Comparison of ENCODE assay signal across 18 cellular contexts in the genomic region with DNA sequence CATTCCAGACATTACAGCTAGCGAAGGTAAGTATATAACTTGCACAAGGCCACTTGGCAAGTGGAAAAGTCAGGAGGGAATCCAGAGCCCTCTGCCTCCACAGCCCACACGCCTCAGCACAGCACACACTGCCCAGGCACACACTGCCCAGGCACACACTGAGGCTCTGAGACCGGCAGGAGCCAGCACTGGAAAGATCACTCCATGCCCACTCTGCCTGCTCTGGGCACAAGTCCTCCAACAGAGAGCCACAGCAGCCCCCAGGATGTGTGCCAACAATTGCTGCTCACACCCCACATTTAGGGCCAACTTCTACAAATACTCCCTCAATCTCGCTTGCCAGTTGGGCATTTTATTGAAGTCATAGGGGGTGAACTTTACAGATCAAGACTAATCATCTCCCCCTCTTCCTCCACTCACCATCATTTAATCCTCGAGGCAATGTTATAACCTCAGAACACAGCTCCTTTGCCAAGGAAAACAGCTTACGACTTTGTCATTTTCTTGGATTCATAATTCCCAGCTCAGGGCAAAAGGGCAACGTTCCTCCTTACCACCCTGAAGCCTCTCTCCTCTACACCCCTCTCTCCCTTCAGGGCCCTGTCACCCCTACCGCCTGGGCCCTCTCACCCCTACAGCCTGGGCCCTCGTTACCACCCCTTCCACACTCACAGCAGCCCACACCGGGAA. TPM values are rescaled to one million over a fixed set of nuclear protein-coding genes. Genes with fewer than 3 reads are reported as not detected.
DNase-seq lines count a peak whose midpoint lies in the region; ATAC-seq, FAIRE-seq and TF ChIP-seq lines count a peak whose summit lies in the region.
"Had no signal": no experiment of that assay in that cellular context is flagged by ENCODE, and none has a peak within 500 bp of the region (broad histone marks: within the 10 kb centered on the region; RNA-seq: fewer than 3 reads in every experiment).

No MANE protein-coding gene starts in this region.

- peak; percentile 24 for DNase-seq in amniotic stem cell (lab: John Stamatoyannopoulos, UW)
- DNase-seq in sigmoid colon: no peak
- DNase-seq in RCC 7860 (ENCODE audit: low spot score): no peak
- no peak for DNase-seq in OCI-LY7 (ENCODE audit: low spot score)
- DNase-seq in globus pallidus (ENCODE audit: low spot score): no peak
- DNase-seq: activated CD4-positive, alpha-beta T cell treated with anti-CD3 and anti-CD28 coated beads, Interleukin-2, amount 50 U/mL, for 4 hours; activated naive CD4-positive, alpha-beta T cell treated with anti-CD3 and anti-CD28 coated beads, Interleukin-2, amount 50 U/mL, for 16 hours; activated T-cell treated with anti-CD3 and anti-CD28 coated beads, Interleukin-2, amount 50 U/mL, for 24 hours; Calu3; foreskin keratinocyte; HCEC 1CT; natural killer cell; NCI-H526 treated with DMSO at 0.1 percent for 48 hours; PC-9 had no signal

- H3K9me2 ChIP-seq in OCI-LY7 (ENCODE audit: insufficient read depth, low read length): no peaks in the 10 kb centered on the region

- CTCF ChIA-PET in OCI-LY7 (lab: Charles Lee; ENCODE audit: unreplicated experiment): no interaction called here

- ATAC-seq in gastroesophageal sphincter (no peak), GM18867 (IDR thresholded peaks at IDR 0.05; ENCODE audit: unreplicated experiment) (no peak)
- ATAC-seq: foreskin keratinocyte had no signal

- H3K4me3 ChIP-seq in gastroesophageal sphincter: no peak overlapping the region
- H3K4me3 ChIP-seq in sigmoid colon: no peak overlapping the region
- no peak overlapping the region for H3K4me3 ChIP-seq in OCI-LY7 (ENCODE audit: low read depth, low read length, poor library complexity, severe bottlenecking)
- H3K4me3 ChIP-seq: PC-9 had no signal

- H3K36me3 ChIP-seq in gastroesophageal sphincter (no peaks in the 10 kb centered on the region), sigmoid colon (no peaks in the 10 kb centered on the region), OCI-LY7 (ENCODE audit: insufficient read depth, low read length) (no peaks in the 10 kb centered on the region)

- peaks cover 0 to 15% (median 7%) of the 10 kb centered on the region in 3 donors for H3K4me1 ChIP-seq in gastroesophageal sphincter
- H3K4me1 ChIP-seq in sigmoid colon: peaks cover 0 to 16% (median 7%) of the 10 kb centered on the region in 4 donors
- no peaks in the 10 kb centered on the region for H3K4me1 ChIP-seq in OCI-LY7 (ENCODE audit: insufficient read depth, low read length, poor library complexity, severe bottlenecking)
- H3K4me1 ChIP-seq: foreskin keratinocyte had no signal

- H3K27ac ChIP-seq in gastroesophageal sphincter: peak overlapping the region in 3 of 4 donors; percentile 53 to 74 (median 67)
- peak overlapping the region; percentile 32 to 62 (median 42) for H3K27ac ChIP-seq in sigmoid colon
- no peak overlapping the region for H3K27ac ChIP-seq in OCI-LY7 (ENCODE audit: low read depth, low read length, poor library complexity, severe bottlenecking)
- H3K27ac ChIP-seq: foreskin keratinocyte, PC-9 had no signal

- H2AFZ ChIP-seq in OCI-LY7 (ENCODE audit: low read length): no peak overlapping the region
- H2AFZ ChIP-seq: PC-9 had no signal

- no peaks in the 10 kb centered on the region for H3K79me2 ChIP-seq in OCI-LY7 (ENCODE audit: insufficient read depth, low read depth, low read length)

- TF ChIP-seq EP300 in gastroesophageal sphincter (IDR thresholded peaks at IDR 0.05): no peak
- no peak for TF ChIP-seq EP300 in sigmoid colon (IDR thresholded peaks at IDR 0.05)

- H3K9me3 ChIP-seq in gastroesophageal sphincter (no peaks in the 10 kb centered on the region), sigmoid colon (no peaks in the 10 kb centered on the region), OCI-LY7 (ENCODE audit: low read length) (no peaks in the 10 kb centered on the region)

- H3K4me2 ChIP-seq in OCI-LY7 (ENCODE audit: low read length): no peak overlapping the region
- H3K4me2 ChIP-seq: PC-9 had no signal

- intact Hi-C loops in sigmoid colon (cut with DNase I) (no loop called here), OCI-LY7 (cut with micrococcal nuclease; ENCODE audit: unreplicated experiment) (no loop called here)

- TF ChIP-seq CTCF in gastroesophageal sphincter (IDR thresholded peaks at IDR 0.05) (no peak), sigmoid colon (IDR thresholded peaks at IDR 0.05) (no peak), OCI-LY7 (conservative IDR thresholded peaks at IDR 0.05; ENCODE audit: low read length) (no peak)

- peak; percentile 17 for FAIRE-seq in G401.6 (lab: Jason Lieb, UNC)
- no peak for FAIRE-seq in RCC 7860 (lab: Jason Lieb, UNC)
- FAIRE-seq: TTC549 had no signal

- POLR2A ChIA-PET in OCI-LY7 (lab: Charles Lee): no interaction called here

- BruUV-seq in OCI-LY7 (replicated peaks; lab: Mats Ljungman, UMichigan): no TSS peak

- H4K20me1 ChIP-seq in OCI-LY7 (ENCODE audit: insufficient read depth, low read length): no peaks in the 10 kb centered on the region

- TF ChIP-seq POLR2A in gastroesophageal sphincter (IDR thresholded peaks at IDR 0.05) (no peak), sigmoid colon (IDR thresholded peaks at IDR 0.05) (no peak)

- H3K27me3 ChIP-seq in gastroesophageal sphincter (no peaks in the 10 kb centered on the region), sigmoid colon (no peaks in the 10 kb centered on the region)
- H3K27me3 ChIP-seq: foreskin keratinocyte had no signal

- 19 to 21% methylated on average over 3 to 7 of the region's 10 CpGs for WGBS in gastroesophageal sphincter (ENCODE audit: low coverage in 1 of 2), 2 donors
- WGBS in sigmoid colon, 2 donors: 35 to 65% methylated on average over 10 of the region's 10 CpGs

RNA-seq across cellular contexts. Expression of gene TPM1, which starts 53.0 kb away (rescaled TPM):
- total RNA-seq in gastroesophageal sphincter (1,000 to 10,000 TPM; 3,599 to 7,152 (median 6,397) TPM), sigmoid colon (1,000 to 10,000 TPM; 2,634 to 4,179 (median 3,850) TPM), OCI-LY7 (2022) (19.3 and 19.7 TPM in 2 replicates)
- polyA plus RNA-seq in sigmoid colon: 100 to 1,000 TPM; 438 to 950 (median 563) TPM
- total RNA-seq in OCI-LY7 (2014; rRNA removed; shearing (Covaris generic)): 19.9 and 20.7 TPM in 2 replicates

Comparison
In these comparisons a context has a peak if more than half of its experiments do, and no peak if none do; other contexts are left out.
1. RNA of gene TPM1, which starts 53.0 kb away (total RNA-seq): 3,599 to 7,152 TPM in gastroesophageal sphincter and 2,634 to 4,179 TPM in sigmoid colon; 19.3 to 20.7 TPM in OCI-LY7; every median in the first group is over 100 times any median in the second.